ENCODE assay signal across 6 cellular contexts in genomic region chr10:49884739-49885331, GRCh38. TPM values are rescaled to one million over a fixed set of nuclear protein-coding genes. Genes with fewer than 3 reads are reported as not detected.
DNase-seq lines count a peak whose midpoint lies in the region; ATAC-seq and TF ChIP-seq lines count a peak whose summit lies in the region.
"Not testable (repeated sequence)": the region's sequence is repeated elsewhere in the genome, so short reads cannot be mapped to it uniquely, and the experiment has no call there.

No MANE protein-coding gene starts in this region.

- not testable (repeated sequence) for TF ChIP-seq CTCF in Caco-2 (IDR thresholded peaks at IDR 0.05; ENCODE audit: insufficient read depth in 1 of 2, low read depth in 1 of 2, low read length in 1 of 2, severe bottlenecking in 1 of 2, unreplicated experiment in 1 of 2); IMR-90 (conservative IDR thresholded peaks at IDR 0.05; ENCODE audit: low read depth, low read length); endodermal cell (conservative IDR thresholded peaks at IDR 0.05); left lung (IDR thresholded peaks at IDR 0.05)

- H3K56ac ChIP-seq in IMR-90 (ENCODE audit: extremely low read depth, insufficient read depth, low read length): not testable (repeated sequence)

- not testable (repeated sequence) for H3K4ac ChIP-seq in IMR-90 (ENCODE audit: low read depth, low read length)

- H2BK5ac ChIP-seq in IMR-90 (ENCODE audit: low read depth, low read length, poor library complexity, severe bottlenecking): not testable (repeated sequence)

- peaks cover 11% of the 10 kb centered on the region for H3K9me3 Mint-ChIP-seq in Caco-2 (ENCODE audit: unreplicated experiment)
- not testable (repeated sequence) for H3K9me3 Mint-ChIP-seq in endodermal cell; memory B cell; stimulated activated naive B cell treated with anti-CD40 and anti-IgM and Interleukin-4, amounts not matched to agents 10 μg/mL and 1 μg/mL and 100 μg/mL, for 72 hours

- not testable (repeated sequence) for H3K4me2 ChIP-seq in IMR-90 (ENCODE audit: low read depth, low read length)

- not testable (repeated sequence) for H2BK120ac ChIP-seq in IMR-90 (ENCODE audit: low read depth, low read length)

- not testable (repeated sequence) for TF ChIP-seq POLR2A in IMR-90 (IDR thresholded peaks at IDR 0.05; ENCODE audit: low read depth, low read length)

- not testable (repeated sequence) for H3K9me3 ChIP-seq in Caco-2; IMR-90 (ENCODE audit: control insufficient read depth, insufficient read depth, low read length); endodermal cell (ENCODE audit: control insufficient read depth, low read length); left lung

- not testable (repeated sequence) for H4K91ac ChIP-seq in IMR-90 (ENCODE audit: insufficient read depth, low read depth, low read length)

- BruUV-seq in Caco-2 (replicated peaks; lab: Mats Ljungman, UMichigan); IMR-90 (replicated peaks; lab: Mats Ljungman, UMichigan): not testable (repeated sequence)

- H3K36me3 Mint-ChIP-seq in Caco-2 (ENCODE audit: insufficient read depth, unreplicated experiment): peaks cover 12% of the 10 kb centered on the region
- peaks cover 17% of the 10 kb centered on the region for H3K36me3 Mint-ChIP-seq in endodermal cell (ENCODE audit: low read depth)
- H3K36me3 Mint-ChIP-seq in memory B cell: peaks cover 16% of the 10 kb centered on the region
- H3K36me3 Mint-ChIP-seq in stimulated activated naive B cell treated with anti-CD40 and anti-IgM and Interleukin-4, amounts not matched to agents 10 μg/mL and 1 μg/mL and 100 μg/mL, for 72 hours: peaks cover 13 to 24% of the 10 kb centered on the region in 2 donors

- TF ChIP-seq RAD21 in IMR-90 (IDR thresholded peaks at IDR 0.05; ENCODE audit: low read length): not testable (repeated sequence)

- not testable (repeated sequence) for H3K27me3 Mint-ChIP-seq in Caco-2 (ENCODE audit: insufficient read depth, unreplicated experiment); endodermal cell (ENCODE audit: insufficient read depth); memory B cell; stimulated activated naive B cell treated with anti-CD40 and anti-IgM and Interleukin-4, amounts not matched to agents 10 μg/mL and 1 μg/mL and 100 μg/mL, for 72 hours

- not testable (repeated sequence) for H4K20me1 ChIP-seq in IMR-90 (ENCODE audit: insufficient read depth, low read length)

- not testable (repeated sequence) for H3K18ac ChIP-seq in IMR-90 (ENCODE audit: low read depth, low read length)

- not testable (repeated sequence) for H2AK9ac ChIP-seq in IMR-90 (replicated peaks; ENCODE audit: low read depth, low read length, poor library complexity)

- WGBS in IMR-90 (ENCODE audit: extremely low coverage in 2 of 2, insufficient read length in 1 of 2), 2 experiments: no CpG with 5 or more reads among the region's 3 CpGs
- 91% methylated on average over 1 of the region's 3 CpGs; no CpG with 5 or more reads in 1 of the 2 experiments for WGBS in endodermal cell (ENCODE audit: insufficient coverage in 1 of 2, insufficient read length in 1 of 2), 2 experiments

- dilution Hi-C loops in IMR-90 (cut with HindIII; ENCODE audit: low sequenced_read_pairs, unreplicated experiment): not testable (repeated sequence)

- CTCF ChIA-PET in Caco-2 (lab: Charles Lee); IMR-90 (lab: Yijun Ruan, JAX): not testable (repeated sequence)

- not testable (repeated sequence) for H3K9me1 ChIP-seq in IMR-90 (ENCODE audit: insufficient read depth, low read length)

- H3K27ac Mint-ChIP-seq in Caco-2 (ENCODE audit: unreplicated experiment): peak overlapping the region; percentile 41
- peak overlapping the region; percentile 59 for H3K27ac Mint-ChIP-seq in endodermal cell
- H3K27ac Mint-ChIP-seq in memory B cell: peak overlapping the region; percentile 62
- H3K27ac Mint-ChIP-seq in stimulated activated naive B cell treated with anti-CD40 and anti-IgM and Interleukin-4, amounts not matched to agents 10 μg/mL and 1 μg/mL and 100 μg/mL, for 72 hours: peak overlapping the region; percentile 21

- not testable (repeated sequence) for H2AK5ac ChIP-seq in IMR-90 (ENCODE audit: low read depth, low read length)

- POLR2A ChIA-PET in Caco-2 (lab: Charles Lee); IMR-90 (lab: Charles Lee; ENCODE audit: unreplicated experiment): not testable (repeated sequence)

- not testable (repeated sequence) for DNase-seq in Caco-2; IMR-90; endodermal cell; left lung; memory B cell (ENCODE audit: low spot score in 2 of 2); stimulated activated naive B cell treated with anti-CD40 and anti-IgM and Interleukin-4, amounts not matched to agents 10 μg/mL and 1 μg/mL and 100 μg/mL, for 72 hours

- in situ Hi-C loops in IMR-90 (cut with MboI; ENCODE audit: low sequenced_read_pairs): not testable (repeated sequence)

- H3K4me1 Mint-ChIP-seq in Caco-2 (ENCODE audit: low read depth, unreplicated experiment): peaks cover 14% of the 10 kb centered on the region
- not testable (repeated sequence) for H3K4me1 Mint-ChIP-seq in endodermal cell; memory B cell; stimulated activated naive B cell treated with anti-CD40 and anti-IgM and Interleukin-4, amounts not matched to agents 10 μg/mL and 1 μg/mL and 100 μg/mL, for 72 hours

- not testable (repeated sequence) for H3K23ac ChIP-seq in IMR-90 (ENCODE audit: low read depth, low read length)

- H2BK15ac ChIP-seq in IMR-90 (ENCODE audit: low read depth, low read length): not testable (repeated sequence)

- not testable (repeated sequence) for H3K4me3 ChIP-seq in Caco-2 (ENCODE audit: low read depth, low read length); IMR-90 (ENCODE audit: insufficient read depth, low read depth, low read length); endodermal cell (ENCODE audit: low read length); left lung

- H4K5ac ChIP-seq in IMR-90 (ENCODE audit: low read depth, low read length): not testable (repeated sequence)

- not testable (repeated sequence) for H3K36me3 ChIP-seq in Caco-2 (ENCODE audit: control insufficient read depth, insufficient read depth, low read length); IMR-90 (ENCODE audit: control insufficient read depth, insufficient read depth, low read length); endodermal cell (ENCODE audit: control insufficient read depth, insufficient read depth, low read length); left lung

- H3K9ac ChIP-seq in IMR-90 (ENCODE audit: low read depth, low read length); endodermal cell (ENCODE audit: extremely low read depth, low read length, poor library complexity, severe bottlenecking): not testable (repeated sequence)

- not testable (repeated sequence) for H2AFZ ChIP-seq in IMR-90 (replicated peaks; ENCODE audit: low read length, poor library complexity)

- H3K79me1 ChIP-seq in IMR-90 (ENCODE audit: low read depth in 1 of 2, low read length in 2 of 2): not testable (repeated sequence)

- not testable (repeated sequence) for H3K27ac ChIP-seq in IMR-90 (ENCODE audit: insufficient read depth, low read length); endodermal cell (ENCODE audit: low read depth, low read length); left lung

- H3K4me1 ChIP-seq in Caco-2; IMR-90 (ENCODE audit: control insufficient read depth, insufficient read depth, low read length); endodermal cell (ENCODE audit: control insufficient read depth, insufficient read depth, low read length); left lung: not testable (repeated sequence)

- not testable (repeated sequence) for H2BK20ac ChIP-seq in IMR-90 (ENCODE audit: low read depth, low read length)

- peak overlapping the region; percentile 24 for H3K4me3 Mint-ChIP-seq in Caco-2 (ENCODE audit: unreplicated experiment)
- not testable (repeated sequence) for H3K4me3 Mint-ChIP-seq in endodermal cell; memory B cell; stimulated activated naive B cell treated with anti-CD40 and anti-IgM and Interleukin-4, amounts not matched to agents 10 μg/mL and 1 μg/mL and 100 μg/mL, for 72 hours

- not testable (repeated sequence) for H4K8ac ChIP-seq in IMR-90 (ENCODE audit: low read depth in 2 of 2, low read length in 2 of 2)

- H3K27me3 ChIP-seq in Caco-2 (replicated peaks; ENCODE audit: control insufficient read depth, insufficient read depth, low read length); IMR-90 (ENCODE audit: control insufficient read depth, insufficient read depth, low read length); endodermal cell (ENCODE audit: control insufficient read depth, insufficient read depth, low read length, poor library complexity, severe bottlenecking); left lung: not testable (repeated sequence)

- H3K14ac ChIP-seq in IMR-90 (replicated peaks; ENCODE audit: low read depth, low read length): not testable (repeated sequence)

- intact Hi-C loops in Caco-2 (cut with micrococcal nuclease; ENCODE audit: unreplicated experiment); IMR-90 (cut with micrococcal nuclease); left lung (cut with DNase I): not testable (repeated sequence)

- ATAC-seq in IMR-90 (ENCODE audit: low read depth) (peak; percentile 69), left lung (peak; percentile 18)
- not testable (repeated sequence) for ATAC-seq in memory B cell (ENCODE audit: low read depth); stimulated activated naive B cell treated with anti-CD40 and anti-IgM and Interleukin-4, amounts not matched to agents 10 μg/mL and 1 μg/mL and 100 μg/mL, for 72 hours (replicated peaks)

RNA-seq across cellular contexts. Expression of gene PARG, which starts 57.0 kb away (rescaled TPM):
- total RNA-seq in Caco-2 (2022) (67.5 and 69.7 TPM in 2 replicates), IMR-90 (2012; rRNA removed) (24.4 and 32.2 TPM in 2 replicates), endodermal cell (10 to 100 TPM; 66.3 to 67.4 TPM), left lung (10 to 100 TPM; 21.5 to 23.6 TPM)
- polyA plus RNA-seq in IMR-90 (2012; rRNA removed): 7.5 and 8.6 TPM in 2 replicates
- polyA plus RNA-seq in IMR-90 (2012; cell fraction: cytosol; rRNA removed): 2.1 and 3.3 TPM in 2 replicates
- 3.5 and 10.6 TPM in 2 replicates for polyA plus RNA-seq in IMR-90 (2012; cell fraction: nucleus; rRNA removed; ENCODE audit: low replicate concordance)
- polyA plus RNA-seq in endodermal cell (2013, experiment 1 of 2): 29.3 TPM
- polyA plus RNA-seq in endodermal cell (2013, experiment 2 of 2): 28.3 TPM

RNA-seq across cellular contexts. Expression of gene TIMM23B, which starts 57.0 kb away (rescaled TPM):
- total RNA-seq in Caco-2 (2022) (37.0 and 39.3 TPM in 2 replicates), IMR-90 (2012; rRNA removed) (13.8 and 19.2 TPM in 2 replicates), endodermal cell (10 to 100 TPM; 18.0 to 22.3 TPM), left lung (10 to 100 TPM in 1 of 2 donors, 1 to 10 TPM in 1; 9.6 to 15.5 TPM)
- polyA plus RNA-seq in IMR-90 (2012; rRNA removed): 12.9 and 14.2 TPM in 2 replicates
- 6.4 and 9.3 TPM in 2 replicates for polyA plus RNA-seq in IMR-90 (2012; cell fraction: cytosol; rRNA removed)
- 21.6 and 35.9 TPM in 2 replicates for polyA plus RNA-seq in IMR-90 (2012; cell fraction: nucleus; rRNA removed; ENCODE audit: low replicate concordance)
- 13.9 TPM for polyA plus RNA-seq in endodermal cell (2013, experiment 1 of 2)
- polyA plus RNA-seq in endodermal cell (2013, experiment 2 of 2): 13.9 TPM
